Comparison of ENCODE assay signal across 1 cellular context in the genomic region with DNA sequence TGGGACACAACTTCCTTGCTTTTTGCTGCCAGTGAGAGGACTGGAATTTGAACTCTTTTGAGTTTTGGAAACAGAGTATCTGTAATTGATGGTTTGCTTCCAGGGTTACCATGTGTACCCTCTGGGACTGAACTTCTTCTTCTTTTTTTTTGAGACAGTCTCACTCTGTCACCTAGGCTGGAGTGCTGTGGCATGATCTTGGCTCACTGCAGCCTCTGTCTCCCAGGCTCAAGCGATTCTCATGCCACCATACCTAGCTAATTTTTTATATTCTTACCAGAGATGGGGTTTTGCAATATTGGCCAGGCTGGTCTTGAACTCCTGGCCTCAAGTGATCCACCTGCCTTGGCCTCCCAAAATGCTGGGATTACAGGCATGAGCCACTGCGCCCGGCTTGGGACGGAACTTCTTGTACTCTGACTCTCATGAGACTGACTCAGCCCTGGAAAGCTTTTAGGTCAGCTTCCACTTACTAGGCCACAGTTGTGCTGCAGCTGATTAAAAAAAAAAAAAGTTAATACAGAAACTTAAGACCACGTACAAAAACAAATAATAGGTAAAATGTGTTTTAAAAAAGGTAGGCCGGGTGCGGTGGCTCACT.
A peak's percentile ranks its signal among the peaks of the same experiment; 100 is the strongest.
TF ChIP-seq lines count a peak whose summit lies in the region.

No MANE protein-coding gene starts in this region.

TF ChIP-seq in HepG2, 621 proteins besides CTCF, POLR2A, EP300 and RAD21 (continues in another document):
- TF ChIP-seq JUND (CRISPR knock-in tag; IDR thresholded peaks at IDR 0.05) (no peak), ZNF782 (CRISPR knock-in tag; IDR thresholded peaks at IDR 0.05; ENCODE audit: borderline replicate concordance) (no peak), TOE1 (CRISPR knock-in tag; IDR thresholded peaks at IDR 0.05) (no peak), GABPA (IDR thresholded peaks at IDR 0.05; ENCODE audit: low read depth, low read length) (no peak), GABPA (CRISPR knock-in tag; IDR thresholded peaks at IDR 0.05; ENCODE audit: low read depth) (no peak), ZZZ3 (CRISPR knock-in tag; IDR thresholded peaks at IDR 0.05; ENCODE audit: borderline replicate concordance) (no peak), POGZ (CRISPR knock-in tag; IDR thresholded peaks at IDR 0.05) (no peak), KLF9 (CRISPR knock-in tag; IDR thresholded peaks at IDR 0.05; ENCODE audit: low read depth) (no peak), PHF8 (CRISPR knock-in tag; IDR thresholded peaks at IDR 0.05) (0 out of 2 replicates have a peak, but pooled peaks have one; percentile 19), POLR2G (IDR thresholded peaks at IDR 0.05; ENCODE audit: low read depth, low read length) (no peak), FOXJ3 (CRISPR knock-in tag; IDR thresholded peaks at IDR 0.05; ENCODE audit: borderline replicate concordance) (0 out of 2 replicates have a peak, but pooled peaks have one; percentile 3), RNF2 (conservative IDR thresholded peaks at IDR 0.05; ENCODE audit: low read depth) (no peak), SMAD1 (CRISPR knock-in tag; IDR thresholded peaks at IDR 0.05; ENCODE audit: borderline replicate concordance, low read depth) (no peak), POLR2AphosphoS5 (IDR thresholded peaks at IDR 0.05; ENCODE audit: low read depth, low read length) (no peak), ZNF747 (CRISPR knock-in tag; IDR thresholded peaks at IDR 0.05; ENCODE audit: borderline replicate concordance) (no peak), HNRNPLL (IDR thresholded peaks at IDR 0.05; ENCODE audit: low read depth, low read length, poor library complexity, severe bottlenecking) (no peak), KLF16 (CRISPR knock-in tag; IDR thresholded peaks at IDR 0.05) (no peak), ZNF556 (CRISPR knock-in tag; IDR thresholded peaks at IDR 0.05; ENCODE audit: borderline replicate concordance) (0 out of 2 replicates have a peak, but pooled peaks have one; percentile 24)
- TF ChIP-seq, protein P1, sequence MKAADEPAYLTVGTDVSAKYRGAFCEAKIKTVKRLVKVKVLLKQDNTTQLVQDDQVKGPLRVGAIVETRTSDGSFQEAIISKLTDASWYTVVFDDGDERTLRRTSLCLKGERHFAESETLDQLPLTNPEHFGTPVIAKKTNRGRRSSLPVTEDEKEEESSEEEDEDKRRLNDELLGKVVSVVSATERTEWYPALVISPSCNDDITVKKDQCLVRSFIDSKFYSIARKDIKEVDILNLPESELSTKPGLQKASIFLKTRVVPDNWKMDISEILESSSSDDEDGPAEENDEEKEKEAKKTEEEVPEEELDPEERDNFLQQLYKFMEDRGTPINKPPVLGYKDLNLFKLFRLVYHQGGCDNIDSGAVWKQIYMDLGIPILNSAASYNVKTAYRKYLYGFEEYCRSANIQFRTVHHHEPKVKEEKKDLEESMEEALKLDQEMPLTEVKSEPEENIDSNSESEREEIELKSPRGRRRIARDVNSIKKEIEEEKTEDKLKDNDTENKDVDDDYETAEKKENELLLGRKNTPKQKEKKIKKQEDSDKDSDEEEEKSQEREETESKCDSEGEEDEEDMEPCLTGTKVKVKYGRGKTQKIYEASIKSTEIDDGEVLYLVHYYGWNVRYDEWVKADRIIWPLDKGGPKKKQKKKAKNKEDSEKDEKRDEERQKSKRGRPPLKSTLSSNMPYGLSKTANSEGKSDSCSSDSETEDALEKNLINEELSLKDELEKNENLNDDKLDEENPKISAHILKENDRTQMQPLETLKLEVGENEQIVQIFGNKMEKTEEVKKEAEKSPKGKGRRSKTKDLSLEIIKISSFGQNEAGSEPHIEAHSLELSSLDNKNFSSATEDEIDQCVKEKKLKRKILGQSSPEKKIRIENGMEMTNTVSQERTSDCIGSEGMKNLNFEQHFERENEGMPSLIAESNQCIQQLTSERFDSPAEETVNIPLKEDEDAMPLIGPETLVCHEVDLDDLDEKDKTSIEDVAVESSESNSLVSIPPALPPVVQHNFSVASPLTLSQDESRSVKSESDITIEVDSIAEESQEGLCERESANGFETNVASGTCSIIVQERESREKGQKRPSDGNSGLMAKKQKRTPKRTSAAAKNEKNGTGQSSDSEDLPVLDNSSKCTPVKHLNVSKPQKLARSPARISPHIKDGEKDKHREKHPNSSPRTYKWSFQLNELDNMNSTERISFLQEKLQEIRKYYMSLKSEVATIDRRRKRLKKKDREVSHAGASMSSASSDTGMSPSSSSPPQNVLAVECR (CRISPR knock-in tag; IDR thresholded peaks at IDR 0.05; ENCODE audit: borderline replicate concordance): peak; percentile 33; the same call in 1 of the 2 replicates
- TF ChIP-seq, protein P2, sequence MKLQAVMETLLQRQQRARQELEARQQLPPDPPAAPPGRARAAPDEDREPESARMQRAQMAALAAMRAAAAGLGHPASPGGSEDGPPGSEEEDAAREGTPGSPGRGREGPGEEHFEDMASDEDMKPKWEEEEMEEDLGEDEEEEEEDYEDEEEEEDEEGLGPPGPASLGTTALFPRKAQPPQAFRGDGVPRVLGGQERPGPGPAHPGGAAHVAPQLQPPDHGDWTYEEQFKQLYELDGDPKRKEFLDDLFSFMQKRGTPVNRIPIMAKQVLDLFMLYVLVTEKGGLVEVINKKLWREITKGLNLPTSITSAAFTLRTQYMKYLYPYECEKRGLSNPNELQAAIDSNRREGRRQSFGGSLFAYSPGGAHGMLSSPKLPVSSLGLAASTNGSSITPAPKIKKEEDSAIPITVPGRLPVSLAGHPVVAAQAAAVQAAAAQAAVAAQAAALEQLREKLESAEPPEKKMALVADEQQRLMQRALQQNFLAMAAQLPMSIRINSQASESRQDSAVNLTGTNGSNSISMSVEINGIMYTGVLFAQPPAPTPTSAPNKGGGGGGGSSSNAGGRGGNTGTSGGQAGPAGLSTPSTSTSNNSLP (IDR thresholded peaks at IDR 0.05; ENCODE audit: low read depth, low read length): no peak
- TF ChIP-seq, protein P3, sequence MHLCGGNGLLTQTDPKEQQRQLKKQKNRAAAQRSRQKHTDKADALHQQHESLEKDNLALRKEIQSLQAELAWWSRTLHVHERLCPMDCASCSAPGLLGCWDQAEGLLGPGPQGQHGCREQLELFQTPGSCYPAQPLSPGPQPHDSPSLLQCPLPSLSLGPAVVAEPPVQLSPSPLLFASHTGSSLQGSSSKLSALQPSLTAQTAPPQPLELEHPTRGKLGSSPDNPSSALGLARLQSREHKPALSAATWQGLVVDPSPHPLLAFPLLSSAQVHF (CRISPR knock-in tag; IDR thresholded peaks at IDR 0.05): no peak
- TF ChIP-seq, protein P4, sequence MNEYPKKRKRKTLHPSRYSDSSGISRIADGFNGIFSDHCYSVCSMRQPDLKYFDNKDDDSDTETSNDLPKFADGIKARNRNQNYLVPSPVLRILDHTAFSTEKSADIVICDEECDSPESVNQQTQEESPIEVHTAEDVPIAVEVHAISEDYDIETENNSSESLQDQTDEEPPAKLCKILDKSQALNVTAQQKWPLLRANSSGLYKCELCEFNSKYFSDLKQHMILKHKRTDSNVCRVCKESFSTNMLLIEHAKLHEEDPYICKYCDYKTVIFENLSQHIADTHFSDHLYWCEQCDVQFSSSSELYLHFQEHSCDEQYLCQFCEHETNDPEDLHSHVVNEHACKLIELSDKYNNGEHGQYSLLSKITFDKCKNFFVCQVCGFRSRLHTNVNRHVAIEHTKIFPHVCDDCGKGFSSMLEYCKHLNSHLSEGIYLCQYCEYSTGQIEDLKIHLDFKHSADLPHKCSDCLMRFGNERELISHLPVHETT (CRISPR knock-in tag; conservative IDR thresholded peaks at IDR 0.05): no peak
- TF ChIP-seq, protein P5, sequence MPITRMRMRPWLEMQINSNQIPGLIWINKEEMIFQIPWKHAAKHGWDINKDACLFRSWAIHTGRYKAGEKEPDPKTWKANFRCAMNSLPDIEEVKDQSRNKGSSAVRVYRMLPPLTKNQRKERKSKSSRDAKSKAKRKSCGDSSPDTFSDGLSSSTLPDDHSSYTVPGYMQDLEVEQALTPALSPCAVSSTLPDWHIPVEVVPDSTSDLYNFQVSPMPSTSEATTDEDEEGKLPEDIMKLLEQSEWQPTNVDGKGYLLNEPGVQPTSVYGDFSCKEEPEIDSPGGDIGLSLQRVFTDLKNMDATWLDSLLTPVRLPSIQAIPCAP (CRISPR knock-in tag; IDR thresholded peaks at IDR 0.05; ENCODE audit: low read depth): no peak
- TF ChIP-seq, protein P6, sequence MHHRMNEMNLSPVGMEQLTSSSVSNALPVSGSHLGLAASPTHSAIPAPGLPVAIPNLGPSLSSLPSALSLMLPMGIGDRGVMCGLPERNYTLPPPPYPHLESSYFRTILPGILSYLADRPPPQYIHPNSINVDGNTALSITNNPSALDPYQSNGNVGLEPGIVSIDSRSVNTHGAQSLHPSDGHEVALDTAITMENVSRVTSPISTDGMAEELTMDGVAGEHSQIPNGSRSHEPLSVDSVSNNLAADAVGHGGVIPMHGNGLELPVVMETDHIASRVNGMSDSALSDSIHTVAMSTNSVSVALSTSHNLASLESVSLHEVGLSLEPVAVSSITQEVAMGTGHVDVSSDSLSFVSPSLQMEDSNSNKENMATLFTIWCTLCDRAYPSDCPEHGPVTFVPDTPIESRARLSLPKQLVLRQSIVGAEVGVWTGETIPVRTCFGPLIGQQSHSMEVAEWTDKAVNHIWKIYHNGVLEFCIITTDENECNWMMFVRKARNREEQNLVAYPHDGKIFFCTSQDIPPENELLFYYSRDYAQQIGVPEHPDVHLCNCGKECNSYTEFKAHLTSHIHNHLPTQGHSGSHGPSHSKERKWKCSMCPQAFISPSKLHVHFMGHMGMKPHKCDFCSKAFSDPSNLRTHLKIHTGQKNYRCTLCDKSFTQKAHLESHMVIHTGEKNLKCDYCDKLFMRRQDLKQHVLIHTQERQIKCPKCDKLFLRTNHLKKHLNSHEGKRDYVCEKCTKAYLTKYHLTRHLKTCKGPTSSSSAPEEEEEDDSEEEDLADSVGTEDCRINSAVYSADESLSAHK (CRISPR knock-in tag; IDR thresholded peaks at IDR 0.05; ENCODE audit: borderline replicate concordance): no peak
- TF ChIP-seq, protein P7, sequence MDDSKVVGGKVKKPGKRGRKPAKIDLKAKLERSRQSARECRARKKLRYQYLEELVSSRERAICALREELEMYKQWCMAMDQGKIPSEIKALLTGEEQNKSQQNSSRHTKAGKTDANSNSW (CRISPR knock-in tag; IDR thresholded peaks at IDR 0.05; ENCODE audit: borderline replicate concordance): no peak
- TF ChIP-seq, protein P8, sequence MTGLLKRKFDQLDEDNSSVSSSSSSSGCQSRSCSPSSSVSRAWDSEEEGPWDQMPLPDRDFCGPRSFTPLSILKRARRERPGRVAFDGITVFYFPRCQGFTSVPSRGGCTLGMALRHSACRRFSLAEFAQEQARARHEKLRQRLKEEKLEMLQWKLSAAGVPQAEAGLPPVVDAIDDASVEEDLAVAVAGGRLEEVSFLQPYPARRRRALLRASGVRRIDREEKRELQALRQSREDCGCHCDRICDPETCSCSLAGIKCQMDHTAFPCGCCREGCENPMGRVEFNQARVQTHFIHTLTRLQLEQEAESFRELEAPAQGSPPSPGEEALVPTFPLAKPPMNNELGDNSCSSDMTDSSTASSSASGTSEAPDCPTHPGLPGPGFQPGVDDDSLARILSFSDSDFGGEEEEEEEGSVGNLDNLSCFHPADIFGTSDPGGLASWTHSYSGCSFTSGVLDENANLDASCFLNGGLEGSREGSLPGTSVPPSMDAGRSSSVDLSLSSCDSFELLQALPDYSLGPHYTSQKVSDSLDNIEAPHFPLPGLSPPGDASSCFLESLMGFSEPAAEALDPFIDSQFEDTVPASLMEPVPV (CRISPR knock-in tag; IDR thresholded peaks at IDR 0.05): no peak
- TF ChIP-seq, protein P9, sequence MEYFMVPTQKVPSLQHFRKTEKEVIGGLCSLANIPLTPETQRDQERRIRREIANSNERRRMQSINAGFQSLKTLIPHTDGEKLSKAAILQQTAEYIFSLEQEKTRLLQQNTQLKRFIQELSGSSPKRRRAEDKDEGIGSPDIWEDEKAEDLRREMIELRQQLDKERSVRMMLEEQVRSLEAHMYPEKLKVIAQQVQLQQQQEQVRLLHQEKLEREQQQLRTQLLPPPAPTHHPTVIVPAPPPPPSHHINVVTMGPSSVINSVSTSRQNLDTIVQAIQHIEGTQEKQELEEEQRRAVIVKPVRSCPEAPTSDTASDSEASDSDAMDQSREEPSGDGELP (IDR thresholded peaks at IDR 0.05; ENCODE audit: borderline replicate concordance, low read depth): no peak
- TF ChIP-seq, protein P10, sequence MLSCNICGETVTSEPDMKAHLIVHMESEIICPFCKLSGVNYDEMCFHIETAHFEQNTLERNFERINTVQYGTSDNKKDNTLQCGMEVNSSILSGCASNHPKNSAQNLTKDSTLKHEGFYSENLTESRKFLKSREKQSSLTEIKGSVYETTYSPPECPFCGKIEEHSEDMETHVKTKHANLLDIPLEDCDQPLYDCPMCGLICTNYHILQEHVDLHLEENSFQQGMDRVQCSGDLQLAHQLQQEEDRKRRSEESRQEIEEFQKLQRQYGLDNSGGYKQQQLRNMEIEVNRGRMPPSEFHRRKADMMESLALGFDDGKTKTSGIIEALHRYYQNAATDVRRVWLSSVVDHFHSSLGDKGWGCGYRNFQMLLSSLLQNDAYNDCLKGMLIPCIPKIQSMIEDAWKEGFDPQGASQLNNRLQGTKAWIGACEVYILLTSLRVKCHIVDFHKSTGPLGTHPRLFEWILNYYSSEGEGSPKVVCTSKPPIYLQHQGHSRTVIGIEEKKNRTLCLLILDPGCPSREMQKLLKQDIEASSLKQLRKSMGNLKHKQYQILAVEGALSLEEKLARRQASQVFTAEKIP (CRISPR knock-in tag; IDR thresholded peaks at IDR 0.05; ENCODE audit: borderline replicate concordance): no peak
- TF ChIP-seq, protein P11, sequence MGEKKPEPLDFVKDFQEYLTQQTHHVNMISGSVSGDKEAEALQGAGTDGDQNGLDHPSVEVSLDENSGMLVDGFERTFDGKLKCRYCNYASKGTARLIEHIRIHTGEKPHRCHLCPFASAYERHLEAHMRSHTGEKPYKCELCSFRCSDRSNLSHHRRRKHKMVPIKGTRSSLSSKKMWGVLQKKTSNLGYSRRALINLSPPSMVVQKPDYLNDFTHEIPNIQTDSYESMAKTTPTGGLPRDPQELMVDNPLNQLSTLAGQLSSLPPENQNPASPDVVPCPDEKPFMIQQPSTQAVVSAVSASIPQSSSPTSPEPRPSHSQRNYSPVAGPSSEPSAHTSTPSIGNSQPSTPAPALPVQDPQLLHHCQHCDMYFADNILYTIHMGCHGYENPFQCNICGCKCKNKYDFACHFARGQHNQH (CRISPR knock-in tag; IDR thresholded peaks at IDR 0.05): no peak
- TF ChIP-seq, protein P12, sequence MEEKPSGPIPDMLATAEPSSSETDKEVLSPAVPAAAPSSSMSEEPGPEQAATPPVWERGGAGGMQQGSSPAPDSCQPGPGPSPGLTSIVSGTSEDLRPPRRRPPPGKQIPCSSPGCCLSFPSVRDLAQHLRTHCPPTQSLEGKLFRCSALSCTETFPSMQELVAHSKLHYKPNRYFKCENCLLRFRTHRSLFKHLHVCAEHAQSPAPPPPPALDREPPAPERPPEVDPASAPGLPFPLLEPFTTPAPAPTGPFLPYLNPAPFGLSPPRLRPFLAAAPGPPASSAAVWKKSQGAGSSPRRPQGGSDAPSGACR (CRISPR knock-in tag; IDR thresholded peaks at IDR 0.05): 0 out of 2 replicates have a peak, but pooled peaks have one; percentile 26
- TF ChIP-seq, protein P13, sequence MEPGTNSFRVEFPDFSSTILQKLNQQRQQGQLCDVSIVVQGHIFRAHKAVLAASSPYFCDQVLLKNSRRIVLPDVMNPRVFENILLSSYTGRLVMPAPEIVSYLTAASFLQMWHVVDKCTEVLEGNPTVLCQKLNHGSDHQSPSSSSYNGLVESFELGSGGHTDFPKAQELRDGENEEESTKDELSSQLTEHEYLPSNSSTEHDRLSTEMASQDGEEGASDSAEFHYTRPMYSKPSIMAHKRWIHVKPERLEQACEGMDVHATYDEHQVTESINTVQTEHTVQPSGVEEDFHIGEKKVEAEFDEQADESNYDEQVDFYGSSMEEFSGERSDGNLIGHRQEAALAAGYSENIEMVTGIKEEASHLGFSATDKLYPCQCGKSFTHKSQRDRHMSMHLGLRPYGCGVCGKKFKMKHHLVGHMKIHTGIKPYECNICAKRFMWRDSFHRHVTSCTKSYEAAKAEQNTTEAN (CRISPR knock-in tag; conservative IDR thresholded peaks at IDR 0.05): no peak
